ENCODE assay signal across 8 cellular contexts in the genomic region with DNA sequence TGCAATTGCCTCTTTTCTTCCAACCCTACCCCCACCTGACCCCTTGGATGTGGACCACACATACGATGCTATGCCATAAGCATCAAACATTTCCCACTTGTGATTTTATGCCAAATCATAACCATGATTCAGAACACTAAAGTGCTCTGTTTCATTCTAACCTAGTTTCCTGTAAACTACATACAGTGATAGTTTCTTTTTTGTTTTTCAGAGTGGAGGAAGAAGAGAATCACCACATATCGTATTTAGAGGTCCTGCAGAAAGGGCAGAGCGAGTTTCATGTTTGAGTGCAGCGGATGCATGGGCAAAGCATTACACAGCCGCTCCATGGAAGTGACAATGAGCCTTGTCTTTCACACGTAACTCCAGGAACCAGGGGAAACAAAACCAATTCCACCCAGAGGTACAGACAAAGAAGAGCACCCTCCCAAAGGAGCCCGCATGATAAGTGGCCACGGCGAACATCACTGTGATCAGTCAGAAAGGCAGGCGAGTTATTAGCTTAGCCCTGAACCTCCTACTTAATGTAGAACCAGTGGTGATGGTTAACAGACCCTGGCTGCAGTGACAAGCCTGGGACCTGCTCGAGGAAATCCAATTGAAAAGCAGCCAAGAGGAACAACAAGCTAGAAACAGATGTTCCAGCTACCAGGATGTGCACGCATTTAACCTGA.
DNase-seq lines count a peak whose midpoint lies in the region; ATAC-seq and TF ChIP-seq lines count a peak whose summit lies in the region.

No MANE protein-coding gene starts in this region.

- CTCF ChIA-PET in Calu3 (lab: Charles Lee), result no interaction called here

- peaks cover 11% of the 10 kb centered on the region for H3K4me1 Mint-ChIP-seq in Calu3 (ENCODE audit: low read depth, unreplicated experiment)

- ATAC-seq in GM18873 (IDR thresholded peaks at IDR 0.05; ENCODE audit: low FRiP score, unreplicated experiment) (peak; percentile 89), HG03060 (IDR thresholded peaks at IDR 0.05; ENCODE audit: low read depth, unreplicated experiment) (peak; percentile 59)

- no TSS peak for BruUV-seq in Calu3 (replicated peaks; lab: Mats Ljungman, UMichigan)

- H3K4me3 Mint-ChIP-seq in Calu3 (ENCODE audit: low read depth, unreplicated experiment), result no peak overlapping the region

- H3K27me3 Mint-ChIP-seq in Calu3 (ENCODE audit: unreplicated experiment), result no peaks in the 10 kb centered on the region

- intact Hi-C loops in Calu3 (cut with micrococcal nuclease; ENCODE audit: unreplicated experiment), result no loop called here

- H3K36me3 Mint-ChIP-seq in Calu3 (ENCODE audit: insufficient read depth, unreplicated experiment), result peaks cover 6% of the 10 kb centered on the region

- H3K27ac Mint-ChIP-seq in Calu3 (ENCODE audit: unreplicated experiment), result no peak overlapping the region

- no peaks in the 10 kb centered on the region for H3K9me3 Mint-ChIP-seq in Calu3 (ENCODE audit: low read depth, unreplicated experiment)

- peak; percentile 19 for DNase-seq in AG08395 (ENCODE audit: low spot score)
- DNase-seq in activated T-cell treated with anti-CD3 and anti-CD28 coated beads, Interleukin-2, amount 50 U/mL, for 48 hours, result peak; percentile 51 to 56
- DNase-seq in H4 (ENCODE audit: low spot score), result no peak
- no peak for DNase-seq in GOT3 (lab: John Stamatoyannopoulos, UW)
- DNase-seq in RPMI8226, result no peak
- no peak for DNase-seq in Calu3

- TF ChIP-seq CTCF in Calu3 (IDR thresholded peaks at IDR 0.05; ENCODE audit: unreplicated experiment), result no peak

Comparison
In these comparisons a context has a peak if more than half of its experiments do, and no peak if none do; other contexts are left out.
1. DNase-seq: peak in AG08395 (single experiment) and activated T-cell treated with anti-CD3 and anti-CD28 coated beads, Interleukin-2, amount 50 U/mL, for 48 hours (2 of 2); none in H4 (single experiment), GOT3 (single experiment), RPMI8226 (single experiment) and Calu3 (single experiment).